1 cellular context compared by ENCODE assay signal in the genomic region with DNA sequence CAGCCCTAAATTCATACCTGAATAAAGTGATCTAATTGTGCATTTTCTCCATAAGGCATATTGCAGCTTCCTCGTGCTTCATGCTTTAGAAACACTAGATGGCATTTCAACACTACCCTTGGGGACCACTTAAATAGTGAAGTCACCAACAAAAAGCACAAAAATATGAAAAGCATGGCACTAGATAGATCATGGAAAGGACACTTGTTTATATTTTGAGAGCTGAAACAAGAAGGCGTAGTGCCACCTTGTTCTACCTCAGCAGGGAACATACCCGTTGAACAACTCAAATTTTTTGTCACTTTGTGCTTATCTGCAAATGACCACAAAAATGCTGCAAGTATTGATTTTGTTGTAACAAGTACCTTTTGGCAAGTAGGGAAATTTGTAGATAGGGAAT.
TF ChIP-seq lines count a peak whose summit lies in the region.

No MANE protein-coding gene starts in this region.

TF ChIP-seq in HepG2, 621 proteins besides CTCF, POLR2A, EP300 and RAD21 (continued from another document):
- TF ChIP-seq, protein P1, sequence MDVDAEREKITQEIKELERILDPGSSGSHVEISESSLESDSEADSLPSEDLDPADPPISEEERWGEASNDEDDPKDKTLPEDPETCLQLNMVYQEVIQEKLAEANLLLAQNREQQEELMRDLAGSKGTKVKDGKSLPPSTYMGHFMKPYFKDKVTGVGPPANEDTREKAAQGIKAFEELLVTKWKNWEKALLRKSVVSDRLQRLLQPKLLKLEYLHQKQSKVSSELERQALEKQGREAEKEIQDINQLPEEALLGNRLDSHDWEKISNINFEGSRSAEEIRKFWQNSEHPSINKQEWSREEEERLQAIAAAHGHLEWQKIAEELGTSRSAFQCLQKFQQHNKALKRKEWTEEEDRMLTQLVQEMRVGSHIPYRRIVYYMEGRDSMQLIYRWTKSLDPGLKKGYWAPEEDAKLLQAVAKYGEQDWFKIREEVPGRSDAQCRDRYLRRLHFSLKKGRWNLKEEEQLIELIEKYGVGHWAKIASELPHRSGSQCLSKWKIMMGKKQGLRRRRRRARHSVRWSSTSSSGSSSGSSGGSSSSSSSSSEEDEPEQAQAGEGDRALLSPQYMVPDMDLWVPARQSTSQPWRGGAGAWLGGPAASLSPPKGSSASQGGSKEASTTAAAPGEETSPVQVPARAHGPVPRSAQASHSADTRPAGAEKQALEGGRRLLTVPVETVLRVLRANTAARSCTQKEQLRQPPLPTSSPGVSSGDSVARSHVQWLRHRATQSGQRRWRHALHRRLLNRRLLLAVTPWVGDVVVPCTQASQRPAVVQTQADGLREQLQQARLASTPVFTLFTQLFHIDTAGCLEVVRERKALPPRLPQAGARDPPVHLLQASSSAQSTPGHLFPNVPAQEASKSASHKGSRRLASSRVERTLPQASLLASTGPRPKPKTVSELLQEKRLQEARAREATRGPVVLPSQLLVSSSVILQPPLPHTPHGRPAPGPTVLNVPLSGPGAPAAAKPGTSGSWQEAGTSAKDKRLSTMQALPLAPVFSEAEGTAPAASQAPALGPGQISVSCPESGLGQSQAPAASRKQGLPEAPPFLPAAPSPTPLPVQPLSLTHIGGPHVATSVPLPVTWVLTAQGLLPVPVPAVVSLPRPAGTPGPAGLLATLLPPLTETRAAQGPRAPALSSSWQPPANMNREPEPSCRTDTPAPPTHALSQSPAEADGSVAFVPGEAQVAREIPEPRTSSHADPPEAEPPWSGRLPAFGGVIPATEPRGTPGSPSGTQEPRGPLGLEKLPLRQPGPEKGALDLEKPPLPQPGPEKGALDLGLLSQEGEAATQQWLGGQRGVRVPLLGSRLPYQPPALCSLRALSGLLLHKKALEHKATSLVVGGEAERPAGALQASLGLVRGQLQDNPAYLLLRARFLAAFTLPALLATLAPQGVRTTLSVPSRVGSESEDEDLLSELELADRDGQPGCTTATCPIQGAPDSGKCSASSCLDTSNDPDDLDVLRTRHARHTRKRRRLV (CRISPR knock-in tag; IDR thresholded peaks at IDR 0.05): no peak
- TF ChIP-seq, protein P2, sequence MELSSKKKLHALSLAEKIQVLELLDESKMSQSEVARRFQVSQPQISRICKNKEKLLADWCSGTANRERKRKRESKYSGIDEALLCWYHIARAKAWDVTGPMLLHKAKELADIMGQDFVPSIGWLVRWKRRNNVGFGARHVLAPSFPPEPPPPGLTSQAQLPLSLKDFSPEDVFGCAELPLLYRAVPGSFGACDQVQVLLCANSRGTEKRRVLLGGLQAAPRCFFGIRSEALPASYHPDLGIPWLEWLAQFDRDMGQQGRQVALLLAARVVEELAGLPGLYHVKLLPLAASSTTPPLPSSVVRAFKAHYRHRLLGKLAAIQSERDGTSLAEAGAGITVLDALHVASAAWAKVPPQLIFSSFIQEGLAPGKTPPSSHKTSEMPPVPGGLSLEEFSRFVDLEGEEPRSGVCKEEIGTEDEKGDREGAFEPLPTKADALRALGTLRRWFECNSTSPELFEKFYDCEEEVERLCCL (CRISPR knock-in tag; IDR thresholded peaks at IDR 0.05; ENCODE audit: borderline replicate concordance): no peak
- TF ChIP-seq ZNF615 (CRISPR knock-in tag; IDR thresholded peaks at IDR 0.05; ENCODE audit: borderline replicate concordance) (no peak), ZNF260 (CRISPR knock-in tag; IDR thresholded peaks at IDR 0.05; ENCODE audit: borderline replicate concordance, low read depth) (no peak), ZNF570 (CRISPR knock-in tag; IDR thresholded peaks at IDR 0.05; ENCODE audit: borderline replicate concordance) (no peak)
- TF ChIP-seq, protein P3, sequence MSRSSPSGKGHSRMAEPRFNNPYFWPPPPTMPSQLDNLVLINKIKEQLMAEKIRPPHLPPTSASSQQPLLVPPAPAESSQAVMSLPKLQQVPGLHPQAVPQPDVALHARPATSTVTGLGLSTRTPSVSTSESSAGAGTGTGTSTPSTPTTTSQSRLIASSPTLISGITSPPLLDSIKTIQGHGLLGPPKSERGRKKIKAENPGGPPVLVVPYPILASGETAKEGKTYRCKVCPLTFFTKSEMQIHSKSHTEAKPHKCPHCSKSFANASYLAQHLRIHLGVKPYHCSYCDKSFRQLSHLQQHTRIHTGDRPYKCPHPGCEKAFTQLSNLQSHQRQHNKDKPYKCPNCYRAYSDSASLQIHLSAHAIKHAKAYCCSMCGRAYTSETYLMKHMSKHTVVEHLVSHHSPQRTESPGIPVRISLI (CRISPR knock-in tag; IDR thresholded peaks at IDR 0.05; ENCODE audit: borderline replicate concordance): no peak
